In genomic region chr1:174022976-174023277, GRCh38 we compare ENCODE assay signal across 8 cellular contexts. TPM values are rescaled to one million over a fixed set of nuclear protein-coding genes. Genes with fewer than 3 reads are reported as not detected.
DNase-seq lines count a peak whose midpoint lies in the region; ATAC-seq and TF ChIP-seq lines count a peak whose summit lies in the region.

No MANE protein-coding gene starts in this region.

- no peaks in the 10 kb centered on the region for H3K27me3 ChIP-seq in AG04450 (ENCODE audit: control insufficient read depth, insufficient read depth, low read length)
- H3K27me3 ChIP-seq in KMS-11 (ENCODE audit: insufficient read depth, low read depth), result no peaks in the 10 kb centered on the region

- H3K79me2 ChIP-seq in KMS-11 (ENCODE audit: insufficient read depth, low read depth), result peaks cover 39% of the 10 kb centered on the region

- TF ChIP-seq CTCF in AG04450 (IDR thresholded peaks at IDR 0.05; ENCODE audit: low read depth, low read length) (no peak), KMS-11 (conservative IDR thresholded peaks at IDR 0.05; ENCODE audit: low read depth, low read length) (no peak), natural killer cell (IDR thresholded peaks at IDR 0.05) (no peak)

- ATAC-seq in natural killer cell, result no peak
- ATAC-seq in GM19397 (IDR thresholded peaks at IDR 0.05; ENCODE audit: unreplicated experiment), result no peak
- ATAC-seq in GM19455 (IDR thresholded peaks at IDR 0.05; ENCODE audit: unreplicated experiment), result no peak

- no peaks in the 10 kb centered on the region for H3K9me3 Mint-ChIP-seq in natural killer cell

- POLR2A ChIA-PET in AG04450 (lab: Yijun Ruan, JAX), result interaction anchor here (0.6 to 1.7 kb wide), 6 partner anchors 10 to 155 kb away, joined by 3 to 8 read pairs (median 4); partner anchors contain the start of genes GAS5 and ZBTB37

- H3K4me3 ChIP-seq in AG04450 (ENCODE audit: low read depth, low read length), result peak overlapping the region; percentile 92
- peak overlapping the region; percentile 82 for H3K4me3 ChIP-seq in KMS-11 (IDR thresholded peaks at IDR 0.05; ENCODE audit: insufficient read depth, low read depth, low read length)

- peaks cover 39% of the 10 kb centered on the region for H3K4me1 ChIP-seq in KMS-11 (ENCODE audit: low read depth, poor library complexity, severe bottlenecking)

- peak overlapping the region; percentile 93 to 98 for H3K27ac Mint-ChIP-seq in natural killer cell

- H3K27me3 Mint-ChIP-seq in natural killer cell (ENCODE audit: low read depth in 2 of 2), result no peaks in the 10 kb centered on the region

- intact Hi-C loops in natural killer cell (cut with micrococcal nuclease), result loop anchor here (5.0 to 10.0 kb wide), 4 partner anchors 134 to 942 kb away; partner anchors contain the start of genes GAS5, RABGAP1L and ZBTB37

- peak overlapping the region; percentile 99 for H3K4me3 Mint-ChIP-seq in natural killer cell

- H3K9ac ChIP-seq in KMS-11, result peak overlapping the region; percentile 88

- H3K27ac ChIP-seq in AG04450 (ENCODE audit: low read depth, low read length) (no peak overlapping the region), KMS-11 (peak overlapping the region; percentile 75), cingulate gyrus (ENCODE audit: low read depth, low read length) (peak overlapping the region; percentile 95)

- no peak for DNase-seq in AG04450 (ENCODE audit: low read depth, low spot score)
- DNase-seq in natural killer cell, result no peak
- DNase-seq in cortex of kidney (lab: John Stamatoyannopoulos, UW), result no peak
- DNase-seq in DMS79 treated with DMSO at 0.1 percent for 48 hours (lab: John Stamatoyannopoulos, UW), result no peak

- peaks cover 41 to 52% of the 10 kb centered on the region in 2 donors for H3K4me1 Mint-ChIP-seq in natural killer cell

- H3K9me3 ChIP-seq in AG04450 (ENCODE audit: control insufficient read depth, insufficient read depth, low read length), result no peaks in the 10 kb centered on the region; the same call in 1 of the 2 replicates

- peak overlapping the region; percentile 89 for H2AFZ ChIP-seq in KMS-11 (ENCODE audit: low read depth)

- peak overlapping the region; percentile 98 for H3K4me2 ChIP-seq in KMS-11

- no peaks in the 10 kb centered on the region for H3K36me3 Mint-ChIP-seq in natural killer cell

- H3K36me3 ChIP-seq in KMS-11 (ENCODE audit: insufficient read depth), result no peaks in the 10 kb centered on the region

- peaks cover 33% of the 10 kb centered on the region for H4K20me1 ChIP-seq in KMS-11 (ENCODE audit: insufficient read depth)

- CTCF ChIA-PET in AG04450 (lab: Charles Lee), result no interaction called here

RNA-seq across cellular contexts. Expression of gene RC3H1, which starts 0.8 kb away (rescaled TPM):
- polyA plus RNA-seq in AG04450 (2011; rRNA removed), result 13.3 and 13.9 TPM in 2 replicates
- 66.2 and 75.4 TPM in 2 replicates for polyA minus RNA-seq in AG04450 (2011; rRNA and poly(A)+ RNA removed)
- 10 to 100 TPM; 67.8 to 82.1 (median 78.9) TPM for total RNA-seq in natural killer cell
